ENCODE assay signal across 1 cellular context in genomic region chr3:42012935-42013651, GRCh38.
TF ChIP-seq lines count a peak whose summit lies in the region.

No MANE protein-coding gene starts in this region.

TF ChIP-seq in HepG2, 621 proteins besides CTCF, POLR2A, EP300 and RAD21 (continued from another document and continues in another):
- 0 out of 2 replicates have a peak, but pooled peaks have one; percentile 42 for TF ChIP-seq ZNF503 (CRISPR knock-in tag; IDR thresholded peaks at IDR 0.05)
- TF ChIP-seq ZFP36L1 (CRISPR knock-in tag; IDR thresholded peaks at IDR 0.05), result no peak
- TF ChIP-seq SP5 (CRISPR knock-in tag; IDR thresholded peaks at IDR 0.05; ENCODE audit: borderline replicate concordance, low read depth), result no peak
- TF ChIP-seq SOX5 (CRISPR knock-in tag; IDR thresholded peaks at IDR 0.05; ENCODE audit: borderline replicate concordance), result no peak
- TF ChIP-seq MAX (IDR thresholded peaks at IDR 0.05), result peak; percentile 37; the same call in 1 of the 2 replicates
- no peak for TF ChIP-seq ZBTB37 (CRISPR knock-in tag; IDR thresholded peaks at IDR 0.05)
- TF ChIP-seq PHF21A (CRISPR knock-in tag; IDR thresholded peaks at IDR 0.05), result no peak
- no peak for TF ChIP-seq DNMT3B (CRISPR knock-in tag; conservative IDR thresholded peaks at IDR 0.05)
- TF ChIP-seq ZMYM3 (CRISPR knock-in tag; IDR thresholded peaks at IDR 0.05), result peak; percentile 79; the same call in 1 of the 2 replicates
- TF ChIP-seq KLF12 (CRISPR knock-in tag; IDR thresholded peaks at IDR 0.05; ENCODE audit: borderline replicate concordance), result no peak; the same call in 1 of the 2 replicates
- no peak for TF ChIP-seq SRSF9 (IDR thresholded peaks at IDR 0.05; ENCODE audit: borderline replicate concordance, insufficient read depth, low read depth, low read length, poor library complexity, severe bottlenecking)
- no peak for TF ChIP-seq ATF6 (CRISPR knock-in tag; conservative IDR thresholded peaks at IDR 0.05)
- TF ChIP-seq SSRP1 (CRISPR knock-in tag; IDR thresholded peaks at IDR 0.05), result no peak
- 0 out of 2 replicates have a peak, but pooled peaks have one; percentile 33 for TF ChIP-seq POGZ (CRISPR knock-in tag; IDR thresholded peaks at IDR 0.05)
- no peak for TF ChIP-seq SMC3 (IDR thresholded peaks at IDR 0.05; ENCODE audit: low read length)
- TF ChIP-seq GZF1 (CRISPR knock-in tag; IDR thresholded peaks at IDR 0.05), result no peak
- TF ChIP-seq ZNF382 (CRISPR knock-in tag; IDR thresholded peaks at IDR 0.05; ENCODE audit: borderline replicate concordance), result no peak
- TF ChIP-seq NKX3-1 (CRISPR knock-in tag; IDR thresholded peaks at IDR 0.05), result no peak
- no peak for TF ChIP-seq ZNF33A (CRISPR knock-in tag; IDR thresholded peaks at IDR 0.05; ENCODE audit: borderline replicate concordance)
- 0 out of 2 replicates have a peak, but pooled peaks have one; percentile 39 for TF ChIP-seq ETS1 (CRISPR knock-in tag; IDR thresholded peaks at IDR 0.05)
- TF ChIP-seq ZNF501 (CRISPR knock-in tag; IDR thresholded peaks at IDR 0.05), result peak; percentile 54; the same call in 1 of the 2 replicates
- no peak for TF ChIP-seq ZNF337 (CRISPR knock-in tag; IDR thresholded peaks at IDR 0.05; ENCODE audit: borderline replicate concordance, low read depth)
- TF ChIP-seq ZNF724P (CRISPR knock-in tag; IDR thresholded peaks at IDR 0.05; ENCODE audit: borderline replicate concordance), result no peak
- TF ChIP-seq FOXC1 (CRISPR knock-in tag; IDR thresholded peaks at IDR 0.05; ENCODE audit: borderline replicate concordance), result peak; percentile 40; the same call in 1 of the 2 replicates
- TF ChIP-seq MATR3 (CRISPR knock-in tag; IDR thresholded peaks at IDR 0.05), result no peak
- no peak for TF ChIP-seq NR3C1 (CRISPR knock-in tag; IDR thresholded peaks at IDR 0.05)
- no peak for TF ChIP-seq ZBTB25 (CRISPR knock-in tag; IDR thresholded peaks at IDR 0.05)
- TF ChIP-seq CHCHD3 (CRISPR knock-in tag; IDR thresholded peaks at IDR 0.05), result no peak
- TF ChIP-seq ZNF136 (CRISPR knock-in tag; IDR thresholded peaks at IDR 0.05; ENCODE audit: low read depth), result no peak
- no peak for TF ChIP-seq JUNB (CRISPR knock-in tag; IDR thresholded peaks at IDR 0.05; ENCODE audit: borderline replicate concordance)
- peak; percentile 51 for TF ChIP-seq PTBP1 (IDR thresholded peaks at IDR 0.05; ENCODE audit: low read depth, low read length, poor library complexity, severe bottlenecking)
- peak; percentile 44 for TF ChIP-seq ASH2L (IDR thresholded peaks at IDR 0.05; ENCODE audit: insufficient read length, low read depth, low read length)
- no peak for TF ChIP-seq ERF (CRISPR knock-in tag; IDR thresholded peaks at IDR 0.05)
- no peak for TF ChIP-seq ZNF713 (CRISPR knock-in tag; IDR thresholded peaks at IDR 0.05)
- no peak for TF ChIP-seq CREB1 (IDR thresholded peaks at IDR 0.05)
- 0 out of 2 replicates have a peak, but pooled peaks have one; percentile 19 for TF ChIP-seq CREB1 (CRISPR knock-in tag; IDR thresholded peaks at IDR 0.05)
- TF ChIP-seq HOXA5 (CRISPR knock-in tag; IDR thresholded peaks at IDR 0.05), result 0 out of 2 replicates have a peak, but pooled peaks have one; percentile 38
- no peak for TF ChIP-seq NFRKB (IDR thresholded peaks at IDR 0.05)
- no peak for TF ChIP-seq PREB (CRISPR knock-in tag; IDR thresholded peaks at IDR 0.05)
- no peak; the same call in none of the 2 replicates for TF ChIP-seq ELF1 (CRISPR knock-in tag; IDR thresholded peaks at IDR 0.05)
- TF ChIP-seq AHDC1 (CRISPR knock-in tag; IDR thresholded peaks at IDR 0.05; ENCODE audit: borderline replicate concordance), result no peak
- no peak for TF ChIP-seq ZNF749 (CRISPR knock-in tag; IDR thresholded peaks at IDR 0.05; ENCODE audit: borderline replicate concordance)
- TF ChIP-seq TMF1 (CRISPR knock-in tag; IDR thresholded peaks at IDR 0.05; ENCODE audit: low read depth), result no peak
- TF ChIP-seq ZFP62 (CRISPR knock-in tag; IDR thresholded peaks at IDR 0.05), result no peak
- no peak for TF ChIP-seq RORA (CRISPR knock-in tag; IDR thresholded peaks at IDR 0.05)
- TF ChIP-seq MYNN (CRISPR knock-in tag; IDR thresholded peaks at IDR 0.05; ENCODE audit: low read depth), result no peak
- TF ChIP-seq ZFP36 (IDR thresholded peaks at IDR 0.05; ENCODE audit: borderline replicate concordance, low read depth, low read length, partially characterized antibody), result peak; percentile 96
- no peak for TF ChIP-seq ZNF768 (CRISPR knock-in tag; IDR thresholded peaks at IDR 0.05)
- TF ChIP-seq ZNF605 (CRISPR knock-in tag; IDR thresholded peaks at IDR 0.05), result 0 out of 2 replicates have a peak, but pooled peaks have one; percentile 34
- peak; percentile 41; the same call in 1 of the 2 replicates for TF ChIP-seq KDM1A (CRISPR knock-in tag; IDR thresholded peaks at IDR 0.05)
- no peak for TF ChIP-seq AHR (CRISPR knock-in tag; IDR thresholded peaks at IDR 0.05)
- TF ChIP-seq ZNF790 (CRISPR knock-in tag; IDR thresholded peaks at IDR 0.05; ENCODE audit: borderline replicate concordance), result no peak
- TF ChIP-seq ZBTB10 (CRISPR knock-in tag; IDR thresholded peaks at IDR 0.05; ENCODE audit: borderline replicate concordance), result no peak
- TF ChIP-seq NPAS2 (CRISPR knock-in tag; IDR thresholded peaks at IDR 0.05; ENCODE audit: borderline replicate concordance), result no peak
